9 cellular contexts compared by ENCODE assay signal in the genomic region with DNA sequence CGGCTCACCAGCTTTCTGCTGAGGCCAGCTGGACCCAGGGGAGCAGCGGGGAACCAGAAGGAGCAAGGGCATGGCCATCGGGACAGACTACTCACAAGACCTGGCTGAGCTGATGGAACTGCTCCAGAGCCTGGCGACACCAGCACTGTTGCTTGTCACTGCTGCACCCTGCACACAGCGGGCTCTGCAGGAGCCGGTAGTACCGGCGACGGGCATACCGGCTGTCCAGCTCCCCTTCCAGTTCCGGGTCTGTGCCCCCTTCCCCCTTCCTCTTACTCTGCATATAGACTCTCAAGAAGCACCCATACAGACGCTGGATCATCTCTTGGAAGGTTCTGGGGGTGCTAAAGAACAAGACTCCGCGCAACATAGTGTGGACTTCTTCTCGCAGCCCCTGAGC. TPM values are rescaled to one million over a fixed set of nuclear protein-coding genes. Genes with fewer than 3 reads are reported as not detected.
DNase-seq lines count a peak whose midpoint lies in the region; ATAC-seq and TF ChIP-seq lines count a peak whose summit lies in the region.
"Had no signal": no experiment of that assay in that cellular context is flagged by ENCODE, and none has a peak within 500 bp of the region (broad histone marks: within the 10 kb centered on the region; RNA-seq: fewer than 3 reads in every experiment).

No MANE protein-coding gene starts in this region.

- peak overlapping the region; percentile 96 for H3K4me3 Mint-ChIP-seq in dendritic cell treated with granulocyte-macrophage colony-stimulating factor and Interleukin-4, amounts not matched to agents 40 ng/mL and 50 ng/mL, for 4 days
- H3K4me3 Mint-ChIP-seq in natural killer cell treated with Interleukin-12 subunit alpha and Interleukin-12 subunit beta and Interleukin-15 and Interleukin-18, amount 100 ng/mL, for 72 hours, result peak overlapping the region; percentile 96

- H3K27me3 Mint-ChIP-seq in dendritic cell treated with granulocyte-macrophage colony-stimulating factor and Interleukin-4, amounts not matched to agents 40 ng/mL and 50 ng/mL, for 4 days, result no peaks in the 10 kb centered on the region
- H3K27me3 Mint-ChIP-seq in natural killer cell treated with Interleukin-12 subunit alpha and Interleukin-12 subunit beta and Interleukin-15 and Interleukin-18, amount 100 ng/mL, for 72 hours, result no peaks in the 10 kb centered on the region

- H3K9me2 ChIP-seq in Karpas-422 (replicated peaks; ENCODE audit: insufficient read depth, low read length), result no peaks in the 10 kb centered on the region

- H3K27me3 ChIP-seq in Karpas-422 (ENCODE audit: low read length), result no peaks in the 10 kb centered on the region

- H4K20me1 ChIP-seq in Karpas-422 (ENCODE audit: insufficient read depth, low read depth, low read length), result peaks cover 22% of the 10 kb centered on the region

- H3K9me3 Mint-ChIP-seq in dendritic cell treated with granulocyte-macrophage colony-stimulating factor and Interleukin-4, amounts not matched to agents 40 ng/mL and 50 ng/mL, for 4 days, result no peaks in the 10 kb centered on the region
- no peaks in the 10 kb centered on the region for H3K9me3 Mint-ChIP-seq in natural killer cell treated with Interleukin-12 subunit alpha and Interleukin-12 subunit beta and Interleukin-15 and Interleukin-18, amount 100 ng/mL, for 72 hours

- no peaks in the 10 kb centered on the region for H3K9me3 ChIP-seq in Karpas-422 (ENCODE audit: low read length)

- peak overlapping the region; percentile 77 for H3K4me2 ChIP-seq in Karpas-422 (ENCODE audit: low read depth, low read length, poor library complexity, severe bottlenecking)

- H3K4me1 Mint-ChIP-seq in dendritic cell treated with granulocyte-macrophage colony-stimulating factor and Interleukin-4, amounts not matched to agents 40 ng/mL and 50 ng/mL, for 4 days (ENCODE audit: low read depth), result peaks cover 57% of the 10 kb centered on the region
- H3K4me1 Mint-ChIP-seq in natural killer cell treated with Interleukin-12 subunit alpha and Interleukin-12 subunit beta and Interleukin-15 and Interleukin-18, amount 100 ng/mL, for 72 hours (ENCODE audit: low read depth in 2 of 2), result peaks cover 20 to 24% of the 10 kb centered on the region in 2 donors

- peak overlapping the region; percentile 90 for H3K27ac Mint-ChIP-seq in dendritic cell treated with granulocyte-macrophage colony-stimulating factor and Interleukin-4, amounts not matched to agents 40 ng/mL and 50 ng/mL, for 4 days
- peak overlapping the region; percentile 80 to 84 for H3K27ac Mint-ChIP-seq in natural killer cell treated with Interleukin-12 subunit alpha and Interleukin-12 subunit beta and Interleukin-15 and Interleukin-18, amount 100 ng/mL, for 72 hours

- peak overlapping the region; percentile 86 for H3K9ac ChIP-seq in Karpas-422 (ENCODE audit: low read length)

- peaks cover 95% of the 10 kb centered on the region for H3K36me3 Mint-ChIP-seq in dendritic cell treated with granulocyte-macrophage colony-stimulating factor and Interleukin-4, amounts not matched to agents 40 ng/mL and 50 ng/mL, for 4 days (ENCODE audit: low read depth)
- H3K36me3 Mint-ChIP-seq in natural killer cell treated with Interleukin-12 subunit alpha and Interleukin-12 subunit beta and Interleukin-15 and Interleukin-18, amount 100 ng/mL, for 72 hours, result peaks cover 6% of the 10 kb centered on the region

- ATAC-seq in natural killer cell treated with Interleukin-12 subunit alpha and Interleukin-12 subunit beta and Interleukin-15 and Interleukin-18, amount 100 ng/mL, for 72 hours, result no peak
- ATAC-seq in HG02678 (IDR thresholded peaks at IDR 0.05; ENCODE audit: unreplicated experiment) (no peak), GM21390 (IDR thresholded peaks at IDR 0.05; ENCODE audit: unreplicated experiment) (no peak)

- intact Hi-C loops in dendritic cell treated with granulocyte-macrophage colony-stimulating factor and Interleukin-4, amounts not matched to agents 40 ng/mL and 50 ng/mL, for 4 days (cut with micrococcal nuclease), result loop anchor here (5.0 kb wide), 1 partner anchor 35 kb away; the partner anchor contains the start of gene RNF208

- peak overlapping the region; percentile 96 for H3K4me3 ChIP-seq in AG10803 (ENCODE audit: low read length)
- H3K4me3 ChIP-seq in Karpas-422 (ENCODE audit: low read length), result peak overlapping the region; percentile 87

- no peak for TF ChIP-seq CTCF in AG10803 (conservative IDR thresholded peaks at IDR 0.05; ENCODE audit: low read length)

- DNase-seq in AG10803 (ENCODE audit: low read depth), result no peak
- no peak for DNase-seq in Karpas-422
- DNase-seq in natural killer cell treated with Interleukin-12 subunit alpha and Interleukin-12 subunit beta and Interleukin-15 and Interleukin-18, amount 100 ng/mL, for 72 hours (ENCODE audit: low spot score), result no peak
- no peak for DNase-seq in D341Med (ENCODE audit: low spot score)
- DNase-seq in amniotic stem cell (lab: John Stamatoyannopoulos, UW), result no peak

- peaks cover 32% of the 10 kb centered on the region for H3K4me1 ChIP-seq in Karpas-422 (ENCODE audit: low read length)

- H3K27ac ChIP-seq in Karpas-422 (ENCODE audit: low read length), result no peak overlapping the region

- no peak overlapping the region for H2AFZ ChIP-seq in Karpas-422 (ENCODE audit: low read length)

- H3K79me2 ChIP-seq in Karpas-422 (ENCODE audit: low read length), result peaks cover 33% of the 10 kb centered on the region

- no peaks in the 10 kb centered on the region for H3K36me3 ChIP-seq in Karpas-422 (ENCODE audit: insufficient read depth, low read length)

RNA-seq across cellular contexts. Expression of gene ANAPC2, which starts 1.0 kb away (rescaled TPM):
- total RNA-seq in Karpas-422 (2014; rRNA removed; shearing (Covaris generic); ENCODE audit: low replicate concordance), result 16.8 and 28.0 TPM in 2 replicates
- 10 to 100 TPM; 75.5 to 98.1 TPM for total RNA-seq in natural killer cell treated with Interleukin-12 subunit alpha and Interleukin-12 subunit beta and Interleukin-15 and Interleukin-18, amount 100 ng/mL, for 72 hours

RNA-seq across cellular contexts. Expression of gene SSNA1, which starts 1.1 kb away (rescaled TPM):
- total RNA-seq in Karpas-422 (2014; rRNA removed; shearing (Covaris generic); ENCODE audit: low replicate concordance), result 48.9 and 101 TPM in 2 replicates
- 10 to 100 TPM; 78.3 to 91.4 TPM for total RNA-seq in natural killer cell treated with Interleukin-12 subunit alpha and Interleukin-12 subunit beta and Interleukin-15 and Interleukin-18, amount 100 ng/mL, for 72 hours

RNA-seq across cellular contexts. Expression of gene TPRN, which starts 13.2 kb away (rescaled TPM):
- 5.7 and 15.2 TPM in 2 replicates for total RNA-seq in Karpas-422 (2014; rRNA removed; shearing (Covaris generic); ENCODE audit: low replicate concordance)
- total RNA-seq in natural killer cell treated with Interleukin-12 subunit alpha and Interleukin-12 subunit beta and Interleukin-15 and Interleukin-18, amount 100 ng/mL, for 72 hours, result 10 to 100 TPM in 1 of 2 donors, 1 to 10 TPM in 1; 9.0 to 19.1 TPM

RNA-seq across cellular contexts. Expression of gene TMEM210, which starts 15.5 kb away (rescaled TPM):
- total RNA-seq in Karpas-422 (2014; rRNA removed; shearing (Covaris generic); ENCODE audit: low replicate concordance), result not detected in 2 replicates
- not detected for total RNA-seq in natural killer cell treated with Interleukin-12 subunit alpha and Interleukin-12 subunit beta and Interleukin-15 and Interleukin-18, amount 100 ng/mL, for 72 hours
- total RNA-seq: LHCN-M2 had no signal

RNA-seq across cellular contexts. Expression of gene LRRC26, which starts 17.5 kb away (rescaled TPM):
- not detected in 2 replicates for total RNA-seq in Karpas-422 (2014; rRNA removed; shearing (Covaris generic); ENCODE audit: low replicate concordance)
- total RNA-seq in natural killer cell treated with Interleukin-12 subunit alpha and Interleukin-12 subunit beta and Interleukin-15 and Interleukin-18, amount 100 ng/mL, for 72 hours, result not detected
- total RNA-seq: LHCN-M2 had no signal
